19 cellular contexts compared by ENCODE assay signal in genomic region chr17:81693491-81694360, GRCh38. TPM values are rescaled to one million over a fixed set of nuclear protein-coding genes. Genes with fewer than 3 reads are reported as not detected.
DNase-seq lines count a peak whose midpoint lies in the region; ATAC-seq and TF ChIP-seq lines count a peak whose summit lies in the region.
"Had no signal": no experiment of that assay in that cellular context is flagged by ENCODE, and none has a peak within 500 bp of the region (broad histone marks: within the 10 kb centered on the region; RNA-seq: fewer than 3 reads in every experiment).

No MANE protein-coding gene starts in this region.

- CTCF ChIA-PET in Panc1 (lab: Charles Lee), result interaction anchor here (0.6 to 0.9 kb wide), 2 partner anchors 14 to 18 kb away, joined by 5 read pairs; no protein-coding TSS in a partner anchor

- ATAC-seq in DND-41 (ENCODE audit: insufficient read depth, low read depth) (peak; percentile 27; the same call in 1 of the 3 replicates), Panc1 (0 out of 2 replicates have a peak, but pooled peaks have one; percentile 38), foreskin keratinocyte (no peak)
- ATAC-seq: T-helper 17 cell had no signal

- H3K36me3 ChIP-seq in DND-41 (ENCODE audit: insufficient read depth, low read length) (peaks cover 97% of the 10 kb centered on the region), H7 (replicated peaks; ENCODE audit: control insufficient read depth, insufficient read depth, low read length) (peaks cover 17% of the 10 kb centered on the region), Panc1 (ENCODE audit: control insufficient read depth, insufficient read depth, low read length) (peaks cover 15% of the 10 kb centered on the region)

- H4K20me1 ChIP-seq in DND-41 (ENCODE audit: insufficient read depth, low read length), result peaks cover 65% of the 10 kb centered on the region; the same call in 1 of the 2 replicates

- intact Hi-C loops in Panc1 (cut with micrococcal nuclease; ENCODE audit: unreplicated experiment), result no loop called here

- H2AFZ ChIP-seq in DND-41 (ENCODE audit: low read depth, low read length), result no peak overlapping the region
- H2AFZ ChIP-seq: GM23248 had no signal

- POLR2A ChIA-PET in Panc1 (lab: Charles Lee), result no interaction called here

- BruUV-seq in Panc1 (replicated peaks; lab: Mats Ljungman, UMichigan), result no TSS peak

- no peaks in the 10 kb centered on the region for H3K27me3 ChIP-seq in DND-41 (ENCODE audit: insufficient read depth, low read length, poor library complexity)
- H3K27me3 ChIP-seq in H7 (ENCODE audit: control insufficient read depth, insufficient read depth, low read length), result no peaks in the 10 kb centered on the region
- no peaks in the 10 kb centered on the region for H3K27me3 ChIP-seq in Panc1 (ENCODE audit: control insufficient read depth, insufficient read depth, low read length)
- no peaks in the 10 kb centered on the region for H3K27me3 ChIP-seq in foreskin keratinocyte
- H3K27me3 ChIP-seq: dorsolateral prefrontal cortex, right atrium auricular region had no signal

- H3K9me3 ChIP-seq in DND-41 (ENCODE audit: insufficient read depth, low read length, severe bottlenecking) (no peaks in the 10 kb centered on the region), Panc1 (ENCODE audit: control insufficient read depth, insufficient read depth, low read depth, low read length) (no peaks in the 10 kb centered on the region)
- H3K9me3 ChIP-seq: right atrium auricular region had no signal

- no peak overlapping the region for H3K4me2 ChIP-seq in DND-41 (ENCODE audit: insufficient read depth, low read length)

- H3K4me1 ChIP-seq in DND-41 (ENCODE audit: insufficient read depth, low read length) (no peaks in the 10 kb centered on the region), Panc1 (ENCODE audit: control insufficient read depth, insufficient read depth, low read length) (no peaks in the 10 kb centered on the region), foreskin keratinocyte (no peaks in the 10 kb centered on the region)

- in situ Hi-C loops in Panc1 (cut with HindIII; ENCODE audit: low pct_unique_long_range_greater_than_20kb, low sequenced_read_pairs), result no loop called here

- no peak for DNase-seq in DND-41
- peak; percentile 91 for DNase-seq in H7
- DNase-seq in Panc1 (ENCODE audit: low read depth, low spot score), result no peak
- no peak for DNase-seq in foreskin keratinocyte
- DNase-seq in NCI-H1436 treated with DMSO at 0.1 percent for 48 hours (lab: John Stamatoyannopoulos, UW), result no peak
- DNase-seq in AG20443 (ENCODE audit: low spot score), result no peak
- no peak for DNase-seq in cerebellum (ENCODE audit: low spot score)
- DNase-seq: activated CD4-positive, alpha-beta memory T cell treated with anti-CD3 and anti-CD28 coated beads for 36 hours; activated naive CD4-positive, alpha-beta T cell; activated T-cell treated with anti-CD3 and anti-CD28 coated beads, Interleukin-2, amount 50 U/mL, for 24 hours; dorsolateral prefrontal cortex; GM23248; NCI-H1417 treated with DMSO at 0.1 percent for 48 hours; NCI-H2171; NCI-H526 treated with DMSO at 0.1 percent for 48 hours; stimulated activated CD8-positive, alpha-beta memory T cell treated with anti-CD3 and anti-CD28 coated beads, Interleukin-4, amount 100 ng/mL, for 48 hours; T-helper 17 cell had no signal

- H3K4me3 ChIP-seq in DND-41 (ENCODE audit: low read depth in 1 of 2, low read length in 2 of 2) (no peak overlapping the region), H7 (ENCODE audit: insufficient read depth, low read depth, low read length) (no peak overlapping the region), Panc1 (ENCODE audit: low read depth in 2 of 2, low read length in 2 of 2) (no peak overlapping the region)
- H3K4me3 ChIP-seq: dorsolateral prefrontal cortex, GM23248, right atrium auricular region had no signal

- TF ChIP-seq CTCF in DND-41 (IDR thresholded peaks at IDR 0.05; ENCODE audit: borderline replicate concordance, extremely low read depth, low read length, poor library complexity, severe bottlenecking) (peak; percentile 33), Panc1 (IDR thresholded peaks at IDR 0.05) (no peak; the same call in 1 of the 2 replicates), foreskin keratinocyte (conservative IDR thresholded peaks at IDR 0.05) (peak; percentile 46)

- no peak overlapping the region for H3K9ac ChIP-seq in DND-41 (ENCODE audit: low read depth, low read length)
- H3K9ac ChIP-seq: GM23248 had no signal

- H3K27ac ChIP-seq in DND-41 (ENCODE audit: low read length), result no peak overlapping the region
- H3K27ac ChIP-seq in Panc1 (ENCODE audit: low read length), result no peak overlapping the region
- no peak overlapping the region for H3K27ac ChIP-seq in foreskin keratinocyte
- H3K27ac ChIP-seq: dorsolateral prefrontal cortex, epithelial cell of prostate, GM23248, right atrium auricular region had no signal

- peaks cover 24% of the 10 kb centered on the region for H3K79me2 ChIP-seq in DND-41 (ENCODE audit: insufficient read depth, low read length)

RNA-seq across cellular contexts. Expression of gene MRPL12, which starts 9.4 kb away (rescaled TPM):
- total RNA-seq in H7 (2014; rRNA removed; shearing (Covaris generic)), result 32.3 and 35.9 TPM in 2 replicates
- total RNA-seq in Panc1 (2021; ENCODE audit: unreplicated experiment) (157 TPM), foreskin keratinocyte (56.7 and 88.0 TPM in 2 replicates), cerebellum (2.3 TPM)
- polyA plus RNA-seq in Panc1 (2012; ENCODE audit: insufficient read length), result 199 TPM
- 251 and 263 TPM in 2 replicates for polyA plus RNA-seq in foreskin keratinocyte

RNA-seq across cellular contexts. Expression of gene HGS, which starts 9.9 kb away (rescaled TPM):
- total RNA-seq in H7 (2014; rRNA removed; shearing (Covaris generic)), result 119 and 133 TPM in 2 replicates
- total RNA-seq in Panc1 (2021; ENCODE audit: unreplicated experiment), result 240 TPM
- 264 TPM for polyA plus RNA-seq in Panc1 (2012; ENCODE audit: insufficient read length)
- 123 and 136 TPM in 2 replicates for total RNA-seq in foreskin keratinocyte
- 138 and 155 TPM in 2 replicates for polyA plus RNA-seq in foreskin keratinocyte
- 40.6 TPM for total RNA-seq in cerebellum

RNA-seq across cellular contexts. Expression of gene ARL16, which starts 10.1 kb away (rescaled TPM):
- total RNA-seq in H7 (2014; rRNA removed; shearing (Covaris generic)), result 47.4 and 74.6 TPM in 2 replicates
- total RNA-seq in Panc1 (2021; ENCODE audit: unreplicated experiment) (52.7 TPM), foreskin keratinocyte (22.7 and 23.5 TPM in 2 replicates), cerebellum (29.0 TPM)
- 48.7 TPM for polyA plus RNA-seq in Panc1 (2012; ENCODE audit: insufficient read length)
- polyA plus RNA-seq in foreskin keratinocyte, result 33.4 and 35.9 TPM in 2 replicates

RNA-seq across cellular contexts. Expression of gene SLC25A10, which starts 18.4 kb away (rescaled TPM):
- total RNA-seq in H7 (2014; rRNA removed; shearing (Covaris generic)), result 50.6 and 56.7 TPM in 2 replicates
- total RNA-seq in Panc1 (2021; ENCODE audit: unreplicated experiment), result 81.2 TPM
- 87.0 TPM for polyA plus RNA-seq in Panc1 (2012; ENCODE audit: insufficient read length)
- 27.8 and 34.2 TPM in 2 replicates for total RNA-seq in foreskin keratinocyte
- polyA plus RNA-seq in foreskin keratinocyte, result 32.0 and 39.2 TPM in 2 replicates
- 11.2 TPM for total RNA-seq in cerebellum

RNA-seq across cellular contexts. Expression of gene CCDC137, which starts 27.2 kb away (rescaled TPM):
- 40.7 and 49.7 TPM in 2 replicates for total RNA-seq in H7 (2014; rRNA removed; shearing (Covaris generic))
- total RNA-seq in Panc1 (2021; ENCODE audit: unreplicated experiment) (74.6 TPM), foreskin keratinocyte (33.9 and 40.1 TPM in 2 replicates), cerebellum (3.3 TPM)
- polyA plus RNA-seq in Panc1 (2012; ENCODE audit: insufficient read length), result 88.5 TPM
- 40.7 and 46.1 TPM in 2 replicates for polyA plus RNA-seq in foreskin keratinocyte

Comparison
In these comparisons a context has a peak if more than half of its experiments do, and no peak if none do; other contexts are left out.
1. RNA of gene MRPL12, which starts 9.4 kb away (total RNA-seq): 157 TPM in Panc1 (single experiment), 56.7 to 88.0 TPM in foreskin keratinocyte and 32.3 to 35.9 TPM in H7; 2.3 TPM in cerebellum (single experiment); every median in the first group is over 10 times any median in the second.